24 cellular contexts compared by ENCODE assay signal in genomic region chr19:1719519-1719918, GRCh38. TPM values are rescaled to one million over a fixed set of nuclear protein-coding genes. Genes with fewer than 3 reads are reported as not detected.
"Had no signal": no experiment of that assay in that cellular context is flagged by ENCODE, and none has a peak within 500 bp of the region (broad histone marks: within the 10 kb centered on the region; RNA-seq: fewer than 3 reads in every experiment).

No MANE protein-coding gene starts in this region.

- H3K4me1 Mint-ChIP-seq: activated B cell treated with CpG ODN at 0.5 μM for 24 hours; activated CD4-positive, alpha-beta T cell treated with anti-CD3 and anti-CD28 coated beads, Interleukin-2, amount 10 ng/mL, durations not matched to agents 7 days and 5 days had no signal

- H3K4me1 ChIP-seq: Peyer's patch, SJCRH30 had no signal

- H3K4me3 Mint-ChIP-seq: activated B cell treated with CpG ODN at 0.5 μM for 24 hours; activated CD4-positive, alpha-beta memory T cell treated with anti-CD3 and anti-CD28 coated beads for 36 hours; activated CD4-positive, alpha-beta T cell treated with anti-CD3 and anti-CD28 coated beads, Interleukin-2, amount 10 ng/mL, durations not matched to agents 7 days and 5 days; activated naive CD8-positive, alpha-beta T cell treated with anti-CD3 and anti-CD28 coated beads, Interleukin-2, amount 50 U/mL, for 24 hours; activated T-cell treated with anti-CD3 and anti-CD28 coated beads, Interleukin-2, amount 50 U/mL, for 4 hours; T-helper 17 cell had no signal

- ATAC-seq: activated naive CD4-positive, alpha-beta T cell treated with anti-CD3 and anti-CD28 coated beads, Interleukin-2, amount 50 U/mL, for 72 hours; activated naive CD8-positive, alpha-beta T cell treated with anti-CD3 and anti-CD28 coated beads, Interleukin-2, amount 50 U/mL, for 24 hours; activated T-cell treated with anti-CD3 and anti-CD28 coated beads, Interleukin-2, amount 50 U/mL, for 4 hours; T-helper 17 cell had no signal

- H3K27ac Mint-ChIP-seq: activated B cell treated with CpG ODN at 0.5 μM for 24 hours; activated CD4-positive, alpha-beta memory T cell treated with anti-CD3 and anti-CD28 coated beads for 36 hours; activated CD4-positive, alpha-beta T cell treated with anti-CD3 and anti-CD28 coated beads, Interleukin-2, amount 10 ng/mL, durations not matched to agents 7 days and 5 days; activated naive CD4-positive, alpha-beta T cell treated with anti-CD3 and anti-CD28 coated beads, Interleukin-2, amount 50 U/mL, for 72 hours; activated naive CD8-positive, alpha-beta T cell treated with anti-CD3 and anti-CD28 coated beads, Interleukin-2, amount 50 U/mL, for 24 hours; T-helper 17 cell had no signal

- H3K36me3 ChIP-seq: Peyer's patch, SJCRH30 had no signal

- DNase-seq: activated B cell treated with CpG ODN at 0.5 μM for 24 hours; activated CD4-positive, alpha-beta memory T cell treated with anti-CD3 and anti-CD28 coated beads for 36 hours; activated CD4-positive, alpha-beta T cell treated with anti-CD3 and anti-CD28 coated beads, Interleukin-2, amount 10 ng/mL, durations not matched to agents 7 days and 5 days; activated CD8-positive, alpha-beta memory T cell treated with anti-CD3 and anti-CD28 coated beads for 24 hours; activated effector memory CD4-positive, alpha-beta T cell treated with anti-CD3 and anti-CD28 coated beads, Interleukin-2, amount 50 U/mL, for 16 hours; activated naive CD4-positive, alpha-beta T cell treated with Interleukin-2 at 50 U/mL for 16 hours; activated naive CD8-positive, alpha-beta T cell treated with anti-CD3 and anti-CD28 coated beads, Interleukin-2, amount 50 U/mL, for 24 hours; activated T-cell treated with anti-CD3 and anti-CD28 coated beads, Interleukin-2, amount 50 U/mL, for 4 hours; central memory CD4-positive, alpha-beta T cell; Kasumi-1; KBM-7; NCI-H1048; NCI-H146; NCI-H187 treated with DMSO at 0.1 percent for 48 hours; NCI-H2081 treated with DMSO at 0.1 percent for 48 hours; NCI-H446; NCI-H524; Peyer's patch; Right ventricle myocardium superior; SJCRH30; T-helper 17 cell; T-helper 9 cell had no signal

- H3K9me3 ChIP-seq: Peyer's patch, SJCRH30 had no signal

- H3K4me3 ChIP-seq: Peyer's patch, SJCRH30 had no signal

- H3K9me3 Mint-ChIP-seq: activated B cell treated with CpG ODN at 0.5 μM for 24 hours; activated CD4-positive, alpha-beta memory T cell treated with anti-CD3 and anti-CD28 coated beads for 36 hours; activated CD4-positive, alpha-beta T cell treated with anti-CD3 and anti-CD28 coated beads, Interleukin-2, amount 10 ng/mL, durations not matched to agents 7 days and 5 days; activated T-cell treated with anti-CD3 and anti-CD28 coated beads, Interleukin-2, amount 50 U/mL, for 4 hours had no signal

- H3K27ac ChIP-seq: Peyer's patch, RWPE1, SJCRH30 had no signal

RNA-seq across cellular contexts. Expression of gene ONECUT3, which starts 33.8 kb away (rescaled TPM):
- total RNA-seq: activated B cell treated with CpG ODN at 0.5 μM for 24 hours; activated CD4-positive, alpha-beta memory T cell treated with anti-CD3 and anti-CD28 coated beads for 36 hours; activated CD4-positive, alpha-beta T cell treated with anti-CD3 and anti-CD28 coated beads, Interleukin-2, amount 10 ng/mL, durations not matched to agents 7 days and 5 days; activated naive CD4-positive, alpha-beta T cell treated with anti-CD3 and anti-CD28 coated beads, Interleukin-2, amount 50 U/mL, for 72 hours; activated T-cell treated with anti-CD3 and anti-CD28 coated beads, Interleukin-2, amount 50 U/mL, for 4 hours; Right ventricle myocardium superior; SJCRH30; T-helper 17 cell had no signal
